In the genomic region with DNA sequence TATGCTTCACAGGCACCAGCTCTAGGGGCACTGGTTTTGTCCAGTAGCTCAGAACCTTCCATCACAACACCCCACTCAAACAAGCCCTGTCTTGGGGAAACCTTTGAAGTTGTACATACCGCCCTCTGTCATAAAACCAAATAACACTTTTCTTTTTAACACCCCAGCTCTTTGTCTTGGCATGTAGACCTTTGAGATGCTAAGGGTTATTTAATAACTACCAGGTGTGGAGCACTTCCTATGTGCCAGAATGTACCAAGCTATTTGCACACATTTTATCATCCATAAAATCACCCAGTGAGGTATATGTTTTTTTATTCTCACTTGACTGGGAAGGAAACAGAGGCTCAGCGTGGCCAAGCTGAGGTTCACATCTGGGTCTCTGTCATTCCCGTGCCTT, we compare ENCODE assay signal across 17 cellular contexts. TPM values are rescaled to one million over a fixed set of nuclear protein-coding genes. Genes with fewer than 3 reads are reported as not detected.
A peak's percentile ranks its signal among the peaks of the same experiment; 100 is the strongest.
DNase-seq lines count a peak whose midpoint lies in the region; FAIRE-seq and TF ChIP-seq lines count a peak whose summit lies in the region.
"Had no signal": no experiment of that assay in that cellular context is flagged by ENCODE, and none has a peak within 500 bp of the region (broad histone marks: within the 10 kb centered on the region; RNA-seq: fewer than 3 reads in every experiment).

No MANE protein-coding gene starts in this region.

- peaks cover 75% of the 10 kb centered on the region for H3K36me3 Mint-ChIP-seq in Caco-2 (ENCODE audit: insufficient read depth, unreplicated experiment)

- 88% methylated on average over 3 of the region's 3 CpGs; no CpG with 5 or more reads in 1 of the 2 experiments for WGBS in H1 (ENCODE audit: extremely low coverage in 1 of 2, insufficient coverage in 1 of 2, insufficient read length in 1 of 2, insufficient replicate concordance in 2 of 2, low coverage in 1 of 2, low lambda C conversion rate in 2 of 2, missing lambda C conversion rate in 1 of 2), 2 experiments

- no peak overlapping the region for H3K56ac ChIP-seq in H1 (replicated peaks; ENCODE audit: insufficient read length, low read depth, low read length)

- no peaks in the 10 kb centered on the region; the same call in 1 of the 2 replicates for H3K79me1 ChIP-seq in H1 (ENCODE audit: low read depth, low read length)

- intact Hi-C loops in Caco-2 (cut with micrococcal nuclease; ENCODE audit: unreplicated experiment): no loop called here

- no peaks in the 10 kb centered on the region for H3K23me2 ChIP-seq in H1 (ENCODE audit: low read depth, low read length)

- H3K36me3 ChIP-seq in H1 (ENCODE audit: control insufficient read depth in 2 of 4, insufficient read depth in 4 of 4, low read length in 3 of 4): no peaks in the 10 kb centered on the region
- H3K36me3 ChIP-seq in mucosa of rectum (ENCODE audit: control insufficient read depth in 2 of 2, insufficient read depth in 2 of 2, low read length in 2 of 2): peaks cover 52 to 63% of the 10 kb centered on the region in 2 donors
- H3K36me3 ChIP-seq in Caco-2 (ENCODE audit: control insufficient read depth, insufficient read depth, low read length): peaks cover 15% of the 10 kb centered on the region
- H3K36me3 ChIP-seq: HAP-1 had no signal

- H3K4me3 ChIP-seq in H1 (ENCODE audit: extremely low read depth in 1 of 4, insufficient read depth in 2 of 4, low read depth in 3 of 4, low read length in 4 of 4) (no peak overlapping the region), mucosa of rectum (ENCODE audit: low read length in 2 of 2) (no peak overlapping the region), Caco-2 (ENCODE audit: low read depth, low read length) (no peak overlapping the region)
- H3K4me3 ChIP-seq: GM23338, HAP-1 had no signal

- H3K23ac ChIP-seq in H1 (ENCODE audit: insufficient read length): no peak overlapping the region

- no peaks in the 10 kb centered on the region for H3K27me3 Mint-ChIP-seq in Caco-2 (ENCODE audit: insufficient read depth, unreplicated experiment)
- H3K27me3 Mint-ChIP-seq: CD4-positive, alpha-beta memory T cell had no signal

- H2BK20ac ChIP-seq in H1 (ENCODE audit: low read length): 0 out of 2 replicates have a peak overlapping the region, but pooled peaks have one; percentile 52

- no peaks in the 10 kb centered on the region for H3K9me3 ChIP-seq in H1 (ENCODE audit: insufficient read depth in 2 of 2, low read depth in 1 of 2, low read length in 1 of 2)
- H3K9me3 ChIP-seq in mucosa of rectum (ENCODE audit: control insufficient read depth in 2 of 2, low read length in 2 of 2): no peaks in the 10 kb centered on the region
- H3K9me3 ChIP-seq in Caco-2: no peaks in the 10 kb centered on the region
- H3K9me3 ChIP-seq: HAP-1 had no signal

- H2BK120ac ChIP-seq in H1 (replicated peaks; ENCODE audit: low read depth, low read length): peak overlapping the region; percentile 76

- H3K4me2 ChIP-seq in H1 (ENCODE audit: insufficient read depth in 1 of 2, low read depth in 2 of 2, low read length in 2 of 2): no peak overlapping the region
- H3K4me2 ChIP-seq: GM23338 had no signal

- H3K27me3 ChIP-seq in H1 (replicated peaks in 1 of 4; ENCODE audit: control insufficient read depth in 3 of 4, extremely low read depth in 1 of 4, insufficient read depth in 3 of 4, low read length in 3 of 4) (no peaks in the 10 kb centered on the region), mucosa of rectum (ENCODE audit: control insufficient read depth in 2 of 2, insufficient read depth in 2 of 2, low read length in 2 of 2) (no peaks in the 10 kb centered on the region), Caco-2 (replicated peaks; ENCODE audit: control insufficient read depth, insufficient read depth, low read length) (no peaks in the 10 kb centered on the region)

- no peak for TF ChIP-seq CTCF in H1 (IDR thresholded peaks at IDR 0.05; ENCODE audit: control extremely low read depth in 1 of 3, insufficient read depth in 1 of 3, low read depth in 1 of 3, low read length in 3 of 3)
- TF ChIP-seq CTCF in Caco-2 (IDR thresholded peaks at IDR 0.05; ENCODE audit: insufficient read depth in 1 of 2, low read depth in 1 of 2, low read length in 1 of 2, severe bottlenecking in 1 of 2, unreplicated experiment in 1 of 2): no peak

- H3K4me1 Mint-ChIP-seq in Caco-2 (ENCODE audit: low read depth, unreplicated experiment): peaks cover 8% of the 10 kb centered on the region
- H3K4me1 Mint-ChIP-seq: CD4-positive, alpha-beta memory T cell had no signal

- H3K9me3 Mint-ChIP-seq in Caco-2 (ENCODE audit: unreplicated experiment): no peaks in the 10 kb centered on the region
- H3K9me3 Mint-ChIP-seq: CD4-positive, alpha-beta memory T cell; GM23338; HFFc6 had no signal

- H2AFZ ChIP-seq in H1 (ENCODE audit: low read length): no peak overlapping the region
- H2AFZ ChIP-seq: GM23338 had no signal

- TF ChIP-seq POLR2A in H1 (IDR thresholded peaks at IDR 0.05; ENCODE audit: control extremely low read depth in 1 of 2, low read depth in 2 of 2, low read length in 2 of 2) (no peak), GM12891 (IDR thresholded peaks at IDR 0.05; ENCODE audit: low read depth, low read length) (no peak)

- POLR2A ChIA-PET in H1 (lab: Charles Lee; ENCODE audit: partially characterized antibody): interaction anchor here (1.2 kb wide), 1 partner anchor 9 kb away, joined by 6 read pairs; no protein-coding TSS in a partner anchor
- POLR2A ChIA-PET in Caco-2 (lab: Charles Lee): interaction anchor here (0.6 kb wide), 1 partner anchor 72 kb away, joined by 3 read pairs; no protein-coding TSS in a partner anchor

- peak; percentile 5 for DNase-seq in NCI-H69 (lab: John Stamatoyannopoulos, UW)
- DNase-seq in H1 (ENCODE audit: low read depth in 1 of 2, low spot score in 2 of 2): no peak
- DNase-seq in GM12891 (ENCODE audit: insufficient read length, low spot score): no peak
- DNase-seq in Caco-2: no peak
- DNase-seq in iPS-NIHi7 (ENCODE audit: extremely low spot score): no peak
- DNase-seq: C1 segment of cervical spinal cord; CD4-positive, alpha-beta memory T cell; COR-L47; DMS153; DND-41; HFFc6 had no signal

- no peak for TF ChIP-seq RAD21 in H1 (IDR thresholded peaks at IDR 0.05 in 1 of 2, conservative IDR thresholded peaks at IDR 0.05 in 1 of 2; ENCODE audit: low read depth in 2 of 2, low read length in 2 of 2)

- H3K9ac ChIP-seq in H1 (replicated peaks in 1 of 4; ENCODE audit: extremely low read depth in 1 of 4, low read depth in 3 of 4, low read length in 3 of 4) (no peak overlapping the region), mucosa of rectum (ENCODE audit: low read depth in 1 of 2, low read length in 2 of 2) (no peak overlapping the region)

- no peak overlapping the region for H2BK5ac ChIP-seq in H1 (ENCODE audit: low read depth, low read length)

- no TSS peak for BruUV-seq in Caco-2 (replicated peaks; lab: Mats Ljungman, UMichigan)

- H4K5ac ChIP-seq in H1 (ENCODE audit: insufficient read length, low read depth, low read length): no peak overlapping the region

- H3K14ac ChIP-seq in H1 (ENCODE audit: insufficient read length): no peak overlapping the region

- H3K18ac ChIP-seq in H1 (ENCODE audit: extremely low read depth, low read length): no peak overlapping the region

- H3K4ac ChIP-seq in H1 (replicated peaks; ENCODE audit: insufficient read length, low read depth, low read length): no peak overlapping the region

- H4K91ac ChIP-seq in H1 (replicated peaks; ENCODE audit: insufficient read length, low read length): no peak overlapping the region

- no peak overlapping the region for H2BK12ac ChIP-seq in H1 (ENCODE audit: low read depth, low read length)

- no peaks in the 10 kb centered on the region for H3K79me2 ChIP-seq in H1 (ENCODE audit: control insufficient read depth in 1 of 2, insufficient read depth in 2 of 2, low read length in 2 of 2)

- no peak overlapping the region for H3K4me3 Mint-ChIP-seq in Caco-2 (ENCODE audit: unreplicated experiment)
- H3K4me3 Mint-ChIP-seq: CD4-positive, alpha-beta memory T cell; GM23338; HFFc6 had no signal

- H3K27ac ChIP-seq in H1 (ENCODE audit: low read depth, low read length): no peak overlapping the region
- H3K27ac ChIP-seq in mucosa of rectum (ENCODE audit: low read depth in 2 of 2, low read length in 2 of 2): peak overlapping the region; percentile 44 to 60

- H4K8ac ChIP-seq in H1 (ENCODE audit: extremely low read depth, insufficient read depth, low read length): no peak overlapping the region

- H3K27ac Mint-ChIP-seq in Caco-2 (ENCODE audit: unreplicated experiment): no peak overlapping the region
- H3K27ac Mint-ChIP-seq: HFFc6 had no signal

- H2AK5ac ChIP-seq in H1 (ENCODE audit: low read depth, low read length): no peak overlapping the region

- TF ChIP-seq EP300 in H1 (IDR thresholded peaks at IDR 0.05; ENCODE audit: borderline replicate concordance in 1 of 2, low read depth in 2 of 2, low read length in 2 of 2): no peak

- H2BK15ac ChIP-seq in H1 (ENCODE audit: low read length): no peak overlapping the region

- no peaks in the 10 kb centered on the region for H4K20me1 ChIP-seq in H1 (replicated peaks in 1 of 2; ENCODE audit: control insufficient read depth in 1 of 2, insufficient read depth in 2 of 2, low read length in 2 of 2)

- no peak for FAIRE-seq in H1 (lab: Jason Lieb, UNC)
- no peak for FAIRE-seq in GM12891 (lab: Jason Lieb, UNC)
- FAIRE-seq: GM18507, H54 had no signal

- H3K4me1 ChIP-seq in H1 (replicated peaks in 1 of 4; ENCODE audit: control insufficient read depth in 3 of 4, insufficient read depth in 4 of 4, low read length in 3 of 4): peaks cover 0 to 9% (median 5%) of the 10 kb centered on the region in 4 experiments; a peak in 4 of 7 replicates
- peaks cover 6 to 15% of the 10 kb centered on the region in 2 donors for H3K4me1 ChIP-seq in mucosa of rectum (ENCODE audit: control insufficient read depth in 2 of 2, insufficient read depth in 2 of 2, low read length in 2 of 2)
- H3K4me1 ChIP-seq in Caco-2: no peaks in the 10 kb centered on the region

- CTCF ChIA-PET in H1 (lab: Charles Lee; ENCODE audit: partially characterized antibody): interaction anchor here (0.7 to 1.6 kb wide), 3 partner anchors 16 to 51 kb away, joined by 3 to 9 read pairs (median 5); no protein-coding TSS in a partner anchor
- CTCF ChIA-PET in Caco-2 (lab: Charles Lee): interaction anchor here (0.7 to 1.3 kb wide), 2 partner anchors 17 to 51 kb away, joined by 3 to 5 read pairs; no protein-coding TSS in a partner anchor

TF ChIP-seq in GM12891, 5 proteins besides CTCF, POLR2A, EP300 and RAD21 (continues in another document):
- TF ChIP-seq POU2F2 (IDR thresholded peaks at IDR 0.05; ENCODE audit: low read depth, low read length): no peak
- TF ChIP-seq PAX5 (IDR thresholded peaks at IDR 0.05; ENCODE audit: insufficient read depth, low read length, severe bottlenecking): no peak

RNA-seq across cellular contexts. Expression of a gene that starts 50.6 kb away (rescaled TPM):
- 50.4 and 53.0 TPM in 2 replicates for total RNA-seq in H1 (2021; fragmentation: NEBNext Ultra II Directional; extraction: Animal tissue kit (Norgen Biotek cat#: 25700))
- 51.5 and 55.9 TPM in 2 replicates for polyA plus RNA-seq in H1 (2011; rRNA removed)
- polyA plus RNA-seq in H1 (2011; cell fraction: cytosol; rRNA removed): 60.1 TPM
- 92.4 TPM for polyA plus RNA-seq in H1 (2011; cell fraction: nucleus; rRNA removed)
- 61.0 to 67.9 TPM (median 65.5 TPM) in 4 replicates for polyA plus RNA-seq in H1 (2012, experiment 1 of 2)
- polyA plus RNA-seq in H1 (2012, experiment 2 of 2): 97.4 TPM
- polyA plus RNA-seq in H1 (2013, experiment 1 of 2): 52.9 TPM
- polyA plus RNA-seq in H1 (2013, experiment 2 of 2): 53.4 TPM
- polyA minus RNA-seq in H1 (2011; rRNA and poly(A)+ RNA removed): 43.1 and 49.4 TPM in 2 replicates
- polyA minus RNA-seq in H1 (2011; cell fraction: cytosol; rRNA and poly(A)+ RNA removed): 20.8 TPM
- 32.8 TPM for polyA minus RNA-seq in H1 (2011; cell fraction: nucleus; rRNA and poly(A)+ RNA removed)
- polyA plus RNA-seq in GM12891 (2012; ENCODE audit: low read depth, missing spikeins): 31.3 TPM
- 4.5 and 5.2 TPM in 2 replicates for total RNA-seq in Caco-2 (2022)
- total RNA-seq: A172; CD4-positive, alpha-beta memory T cell had no signal
